ENCODE assay signal across 16 cellular contexts in the genomic region with DNA sequence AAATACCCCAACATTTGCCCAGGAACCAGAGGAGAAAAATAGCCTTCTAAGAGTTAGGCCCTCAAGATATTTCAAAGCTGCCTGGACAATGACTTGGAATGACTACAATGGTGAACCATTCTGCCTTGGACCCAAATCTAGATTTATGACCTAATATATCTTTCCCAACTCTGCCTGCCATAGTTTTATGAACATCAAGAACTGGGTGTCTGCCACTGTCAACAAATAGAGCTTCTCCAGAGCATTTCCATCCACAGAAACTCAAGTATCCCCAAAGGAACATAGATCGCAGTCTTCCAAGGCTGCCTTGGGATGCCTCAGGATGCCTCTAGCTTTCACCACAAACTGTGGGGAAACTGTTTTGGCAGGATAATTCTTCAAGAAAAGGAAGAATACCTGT. TPM values are rescaled to one million over a fixed set of nuclear protein-coding genes. Genes with fewer than 3 reads are reported as not detected.
A peak's percentile ranks its signal among the peaks of the same experiment; 100 is the strongest.
DNase-seq lines count a peak whose midpoint lies in the region; ATAC-seq and TF ChIP-seq lines count a peak whose summit lies in the region.
"Had no signal": no experiment of that assay in that cellular context is flagged by ENCODE, and none has a peak within 500 bp of the region (broad histone marks: within the 10 kb centered on the region; RNA-seq: fewer than 3 reads in every experiment).

No MANE protein-coding gene starts in this region.

- no peak for ATAC-seq in omental fat pad (ENCODE audit: low FRiP score)
- no peak for ATAC-seq in activated T-helper 17 cell treated with anti-CD3 and anti-CD28 coated beads, Interleukin-2, amount 50 U/mL, for 72 hours (replicated peaks)

- intact Hi-C loops in tibial artery (cut with DNase I; ENCODE audit: low total_unique reads): no loop called here
- intact Hi-C loops in activated CD4-positive, alpha-beta memory T cell treated with anti-CD3 and anti-CD28 coated beads for 36 hours (cut with micrococcal nuclease): no loop called here

- H3K27ac Mint-ChIP-seq in mesothelial cell of epicardium: peak overlapping the region; percentile 83
- H3K27ac Mint-ChIP-seq in activated naive CD8-positive, alpha-beta T cell treated with anti-CD3 and anti-CD28 coated beads for 36 hours: no peak overlapping the region
- H3K27ac Mint-ChIP-seq in activated T-helper 17 cell treated with anti-CD3 and anti-CD28 coated beads, Interleukin-2, amount 50 U/mL, for 72 hours: no peak overlapping the region
- H3K27ac Mint-ChIP-seq in activated CD4-positive, alpha-beta memory T cell treated with anti-CD3 and anti-CD28 coated beads for 36 hours: no peak overlapping the region
- H3K27ac Mint-ChIP-seq: activated naive CD4-positive, alpha-beta T cell treated with anti-CD3 and anti-CD28 coated beads for 36 hours; type B pancreatic cell had no signal

- DNase-seq in NCI-H446 (lab: John Stamatoyannopoulos, UW) (peak; percentile 95 to 96), fibroblast of lung (ENCODE audit: low read depth in 2 of 2) (peak; percentile 64 to 83), mesothelial cell of epicardium (ENCODE audit: low spot score in 2 of 2, unreplicated experiment in 2 of 2) (no peak), tibial artery (no peak), omental fat pad (ENCODE audit: low spot score) (no peak)
- no peak for DNase-seq in activated naive CD8-positive, alpha-beta T cell treated with anti-CD3 and anti-CD28 coated beads for 36 hours
- DNase-seq in activated CD4-positive, alpha-beta memory T cell treated with anti-CD3 and anti-CD28 coated beads for 36 hours: no peak
- DNase-seq: activated naive CD4-positive, alpha-beta T cell treated with anti-CD3 and anti-CD28 coated beads for 36 hours; activated T-cell treated with anti-CD3 and anti-CD28 coated beads for 4 hours; H7; NK-92 treated with Interleukin-12 subunit alpha and Interleukin-12 subunit beta, amount 100 ng/mL, for 24 hours; spleen had no signal

- no peak overlapping the region for H3K4me2 ChIP-seq in fibroblast of lung (ENCODE audit: extremely low read depth, insufficient read depth, low read length)

- CTCF ChIA-PET in activated CD4-positive, alpha-beta memory T cell treated with anti-CD3 and anti-CD28 coated beads for 36 hours (lab: Charles Lee): interaction anchor here (2.4 kb wide), 1 partner anchor 9 kb away, joined by 9 read pairs; no protein-coding TSS in a partner anchor

- H3K4me1 ChIP-seq in fibroblast of lung (ENCODE audit: control insufficient read depth, extremely low read depth, insufficient read depth, low read length): peaks cover 12% of the 10 kb centered on the region
- H3K4me1 ChIP-seq in tibial artery: peaks cover 0 to 50% (median 18%) of the 10 kb centered on the region in 4 donors
- H3K4me1 ChIP-seq: parathyroid adenoma, spleen had no signal

- no peak overlapping the region for H3K4me3 ChIP-seq in fibroblast of lung (replicated peaks in 1 of 4; ENCODE audit: control extremely low read depth in 1 of 4, insufficient read depth in 1 of 4, low read depth in 3 of 4, low read length in 4 of 4)
- no peak overlapping the region for H3K4me3 ChIP-seq in tibial artery
- H3K4me3 ChIP-seq: spleen had no signal

- H3K79me2 ChIP-seq in fibroblast of lung (ENCODE audit: control insufficient read depth, insufficient read depth, low read length): no peaks in the 10 kb centered on the region
- H3K79me2 ChIP-seq: parathyroid adenoma had no signal

- no peak overlapping the region for H3K4me3 Mint-ChIP-seq in mesothelial cell of epicardium
- H3K4me3 Mint-ChIP-seq in activated naive CD8-positive, alpha-beta T cell treated with anti-CD3 and anti-CD28 coated beads for 36 hours: no peak overlapping the region
- no peak overlapping the region for H3K4me3 Mint-ChIP-seq in activated T-helper 17 cell treated with anti-CD3 and anti-CD28 coated beads, Interleukin-2, amount 50 U/mL, for 72 hours
- no peak overlapping the region for H3K4me3 Mint-ChIP-seq in activated CD4-positive, alpha-beta memory T cell treated with anti-CD3 and anti-CD28 coated beads for 36 hours
- H3K4me3 Mint-ChIP-seq: activated naive CD4-positive, alpha-beta T cell treated with anti-CD3 and anti-CD28 coated beads for 36 hours; type B pancreatic cell had no signal

- H3K9me3 ChIP-seq in fibroblast of lung (ENCODE audit: control insufficient read depth, insufficient read depth, low read depth, low read length) (no peaks in the 10 kb centered on the region), tibial artery (no peaks in the 10 kb centered on the region)
- H3K9me3 ChIP-seq: spleen had no signal

- peaks cover 43% of the 10 kb centered on the region for H3K4me1 Mint-ChIP-seq in mesothelial cell of epicardium
- H3K4me1 Mint-ChIP-seq in activated naive CD8-positive, alpha-beta T cell treated with anti-CD3 and anti-CD28 coated beads for 36 hours: no peaks in the 10 kb centered on the region
- no peaks in the 10 kb centered on the region for H3K4me1 Mint-ChIP-seq in activated T-helper 17 cell treated with anti-CD3 and anti-CD28 coated beads, Interleukin-2, amount 50 U/mL, for 72 hours
- no peaks in the 10 kb centered on the region for H3K4me1 Mint-ChIP-seq in activated CD4-positive, alpha-beta memory T cell treated with anti-CD3 and anti-CD28 coated beads for 36 hours (ENCODE audit: low read depth)

- TF ChIP-seq CTCF in fibroblast of lung (conservative IDR thresholded peaks at IDR 0.05 in 1 of 2, IDR thresholded peaks at IDR 0.05 in 1 of 2; ENCODE audit: low read depth in 1 of 2, low read length in 2 of 2): no peak
- no peak for TF ChIP-seq CTCF in mesothelial cell of epicardium (IDR thresholded peaks at IDR 0.05; ENCODE audit: unreplicated experiment)
- TF ChIP-seq CTCF in tibial artery (IDR thresholded peaks at IDR 0.05): no peak
- no peak for TF ChIP-seq CTCF in omental fat pad (IDR thresholded peaks at IDR 0.05)

- no peaks in the 10 kb centered on the region for H3K36me3 ChIP-seq in fibroblast of lung (ENCODE audit: control insufficient read depth, insufficient read depth, low read length)
- no peaks in the 10 kb centered on the region for H3K36me3 ChIP-seq in tibial artery
- H3K36me3 ChIP-seq: spleen had no signal

- H3K9me3 Mint-ChIP-seq in mesothelial cell of epicardium: peaks cover 17% of the 10 kb centered on the region
- H3K9me3 Mint-ChIP-seq in activated naive CD8-positive, alpha-beta T cell treated with anti-CD3 and anti-CD28 coated beads for 36 hours: peaks cover under 1% of the 10 kb centered on the region
- peaks cover 2% of the 10 kb centered on the region for H3K9me3 Mint-ChIP-seq in activated T-helper 17 cell treated with anti-CD3 and anti-CD28 coated beads, Interleukin-2, amount 50 U/mL, for 72 hours
- no peaks in the 10 kb centered on the region for H3K9me3 Mint-ChIP-seq in activated CD4-positive, alpha-beta memory T cell treated with anti-CD3 and anti-CD28 coated beads for 36 hours

- POLR2A ChIA-PET in activated CD4-positive, alpha-beta memory T cell treated with anti-CD3 and anti-CD28 coated beads for 36 hours (lab: Charles Lee): no interaction called here

- H3K27ac ChIP-seq in fibroblast of lung (ENCODE audit: insufficient read depth, low read length) (no peak overlapping the region), tibial artery (peak overlapping the region; percentile 30 to 36)
- H3K27ac ChIP-seq: C4-2B, parathyroid adenoma, spleen had no signal

- peaks cover 21% of the 10 kb centered on the region for H3K36me3 Mint-ChIP-seq in mesothelial cell of epicardium
- H3K36me3 Mint-ChIP-seq in activated naive CD8-positive, alpha-beta T cell treated with anti-CD3 and anti-CD28 coated beads for 36 hours: no peaks in the 10 kb centered on the region
- no peaks in the 10 kb centered on the region for H3K36me3 Mint-ChIP-seq in activated T-helper 17 cell treated with anti-CD3 and anti-CD28 coated beads, Interleukin-2, amount 50 U/mL, for 72 hours (ENCODE audit: low read depth)
- H3K36me3 Mint-ChIP-seq in activated CD4-positive, alpha-beta memory T cell treated with anti-CD3 and anti-CD28 coated beads for 36 hours: no peaks in the 10 kb centered on the region
- H3K36me3 Mint-ChIP-seq: type B pancreatic cell had no signal

- no peak overlapping the region for H2AFZ ChIP-seq in fibroblast of lung (ENCODE audit: low read length)
- H2AFZ ChIP-seq: parathyroid adenoma had no signal

- H3K27me3 Mint-ChIP-seq in mesothelial cell of epicardium (ENCODE audit: low read depth): no peaks in the 10 kb centered on the region
- H3K27me3 Mint-ChIP-seq in activated naive CD8-positive, alpha-beta T cell treated with anti-CD3 and anti-CD28 coated beads for 36 hours: peaks cover 14% of the 10 kb centered on the region
- peaks cover 13% of the 10 kb centered on the region for H3K27me3 Mint-ChIP-seq in activated T-helper 17 cell treated with anti-CD3 and anti-CD28 coated beads, Interleukin-2, amount 50 U/mL, for 72 hours
- H3K27me3 Mint-ChIP-seq in activated CD4-positive, alpha-beta memory T cell treated with anti-CD3 and anti-CD28 coated beads for 36 hours: peaks cover 5% of the 10 kb centered on the region
- H3K27me3 Mint-ChIP-seq: type B pancreatic cell had no signal

- no peaks in the 10 kb centered on the region for H3K27me3 ChIP-seq in fibroblast of lung (ENCODE audit: control insufficient read depth, insufficient read depth, low read length)
- no peaks in the 10 kb centered on the region for H3K27me3 ChIP-seq in tibial artery

- H3K9ac ChIP-seq in fibroblast of lung (ENCODE audit: insufficient read depth, low read length): no peak overlapping the region
- H3K9ac ChIP-seq: parathyroid adenoma had no signal

- H4K20me1 ChIP-seq in fibroblast of lung (ENCODE audit: control insufficient read depth, extremely low read depth, insufficient read depth, low read length): no peaks in the 10 kb centered on the region

RNA-seq across cellular contexts. Expression of a gene that starts 48.2 kb away (rescaled TPM):
- 36.3 and 56.0 TPM in 2 replicates for total RNA-seq in fibroblast of lung
- 29.3 and 46.5 TPM in 2 replicates for polyA plus RNA-seq in fibroblast of lung
- 17.0 and 20.4 TPM in 2 replicates for polyA plus RNA-seq in fibroblast of lung (2012)
- 69.4 and 157 TPM in 2 replicates for polyA minus RNA-seq in fibroblast of lung (ENCODE audit: low replicate concordance)
- total RNA-seq in mesothelial cell of epicardium: 213 to 237 TPM (median 230 TPM) in 3 replicates
- total RNA-seq in omental fat pad: 100 to 1,000 TPM in 3 of 4 donors, 10 to 100 TPM in 1; 55.1 to 265 (median 106) TPM
- total RNA-seq in activated naive CD8-positive, alpha-beta T cell treated with anti-CD3 and anti-CD28 coated beads for 36 hours: not detected
- total RNA-seq in activated T-helper 17 cell treated with anti-CD3 and anti-CD28 coated beads, Interleukin-2, amount 50 U/mL, for 72 hours: under 1 TPM in 1 of 2 donors, not detected in 1; 0.15 TPM
- not detected for total RNA-seq in activated CD4-positive, alpha-beta memory T cell treated with anti-CD3 and anti-CD28 coated beads for 36 hours
- total RNA-seq: activated naive CD4-positive, alpha-beta T cell treated with anti-CD3 and anti-CD28 coated beads for 36 hours had no signal

Comparison
In these comparisons a context has a peak if more than half of its experiments do, and no peak if none do; other contexts are left out.
1. DNase-seq: peak in NCI-H446 (2 of 2) and fibroblast of lung (2 of 2); none in mesothelial cell of epicardium (0 of 2), tibial artery (0 of 2), omental fat pad (single experiment), activated naive CD8-positive, alpha-beta T cell treated with anti-CD3 and anti-CD28 coated beads for 36 hours (single experiment) and activated CD4-positive, alpha-beta memory T cell treated with anti-CD3 and anti-CD28 coated beads for 36 hours (single experiment).
2. RNA of a gene that starts 48.2 kb away (total RNA-seq): 213 to 237 TPM in mesothelial cell of epicardium, 55.1 to 265 TPM in omental fat pad and 36.3 to 56.0 TPM in fibroblast of lung; 0.15 TPM in activated T-helper 17 cell treated with anti-CD3 and anti-CD28 coated beads, Interleukin-2, amount 50 U/mL, for 72 hours, not detected in activated CD4-positive, alpha-beta memory T cell treated with anti-CD3 and anti-CD28 coated beads for 36 hours and not detected in activated naive CD8-positive, alpha-beta T cell treated with anti-CD3 and anti-CD28 coated beads for 36 hours; every median in the first group is over 10 times any median in the second.